ENCODE assay signal across 26 cellular contexts in the genomic region with DNA sequence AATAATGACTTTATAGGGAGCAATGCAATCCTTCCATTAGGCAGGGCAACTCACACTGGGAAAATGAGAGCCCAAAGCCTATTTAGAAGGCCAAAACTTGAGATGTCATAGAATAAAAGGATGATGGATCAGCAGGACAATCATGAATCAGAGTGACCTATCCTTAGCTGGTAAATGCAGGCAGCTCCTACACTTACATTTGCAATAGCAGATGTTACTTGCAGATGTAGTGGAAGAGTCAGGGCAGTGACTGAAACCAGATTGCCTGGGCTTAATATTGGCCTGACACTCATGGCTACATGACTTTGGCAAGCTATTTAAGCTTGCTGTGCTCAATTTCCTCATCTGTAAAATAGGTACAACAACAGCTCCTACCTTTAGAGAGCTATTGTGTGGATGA.
"Had no signal": no experiment of that assay in that cellular context is flagged by ENCODE, and none has a peak within 500 bp of the region (broad histone marks: within the 10 kb centered on the region; RNA-seq: fewer than 3 reads in every experiment).

No MANE protein-coding gene starts in this region.

- H3K4me3 ChIP-seq: gastroesophageal sphincter, heart left ventricle, hepatocyte, left lung, mucosa of descending colon, prostate gland, right atrium auricular region, smooth muscle cell, stomach, thyroid gland had no signal

- H3K36me3 ChIP-seq: gastroesophageal sphincter, heart left ventricle, left lung, neutrophil, prostate gland, right atrium auricular region, stomach, thyroid gland had no signal

- H3K9me3 ChIP-seq: gastroesophageal sphincter, heart left ventricle, left lung, mucosa of descending colon, neutrophil, prostate gland, right atrium auricular region, stomach, thyroid gland had no signal

- FAIRE-seq: kidney had no signal

- H3K9ac ChIP-seq: parathyroid adenoma had no signal

- ATAC-seq: foreskin keratinocyte; gastroesophageal sphincter; heart left ventricle; left cardiac atrium; left lung; mucosa of descending colon; natural killer cell treated with Interleukin-12 subunit alpha and Interleukin-12 subunit beta and Interleukin-15 and Interleukin-18, amount 100 ng/mL, for 72 hours; sciatic nerve had no signal

- H2AFZ ChIP-seq: hepatocyte had no signal

- H3K4me1 ChIP-seq: gastroesophageal sphincter, left lung, prostate gland, right atrium auricular region, thyroid gland had no signal

- DNase-seq: cortex of kidney; effector CD4-positive, alpha-beta T cell; foreskin keratinocyte; heart left ventricle; kidney; left cardiac atrium; left lung; mesenchymal stem cell; mucosa of descending colon; naive B cell; stimulated activated CD4-positive, alpha-beta T cell treated with anti-CD3 and anti-CD28 coated beads, Interleukin-12 subunit alpha, Interleukin-12 subunit beta, amount 100 ng/mL, for 4 hours; stimulated activated CD4-positive, alpha-beta T cell treated with anti-CD3 and anti-CD28 coated beads, Interleukin-1b, Interleukin-23, amount 100 ng/mL, for 48 hours; stimulated activated CD4-positive, alpha-beta T cell treated with anti-CD3 and anti-CD28 coated beads, Interleukin-4, amount 100 ng/mL, for 1 hour; stimulated activated CD8-positive, alpha-beta memory T cell treated with anti-CD3 and anti-CD28 coated beads, Interleukin-4, amount 100 ng/mL, for 48 hours; stimulated activated naive CD4-positive, alpha-beta T cell; stomach; thyroid gland had no signal

- H3K27me3 ChIP-seq: foreskin keratinocyte, gastroesophageal sphincter, heart left ventricle, hepatocyte, left lung, neutrophil, right atrium auricular region, stomach, thyroid gland had no signal

- H3K4me2 ChIP-seq: hepatocyte, smooth muscle cell had no signal

- H3K79me2 ChIP-seq: hepatocyte, parathyroid adenoma had no signal

- H3K27ac ChIP-seq: foreskin keratinocyte, gastroesophageal sphincter, heart left ventricle, hepatocyte, left lung, neutrophil, parathyroid adenoma, prostate gland, right atrium auricular region, thyroid gland had no signal
